ENCODE assay signal across 8 cellular contexts in genomic region chr1:221829327-221830011, GRCh38.
DNase-seq lines count a peak whose midpoint lies in the region; ATAC-seq and TF ChIP-seq lines count a peak whose summit lies in the region.

No MANE protein-coding gene starts in this region.

- TF ChIP-seq CTCF in A673 (conservative IDR thresholded peaks at IDR 0.05; ENCODE audit: low read depth, low read length): no peak

- H3K27ac ChIP-seq in GM23248: peak overlapping the region; percentile 68
- no peak overlapping the region for H3K27ac ChIP-seq in A673 (ENCODE audit: low read depth, low read length, poor library complexity, severe bottlenecking)

- H3K79me2 ChIP-seq in GM23248 (ENCODE audit: insufficient read depth): no peaks in the 10 kb centered on the region

- H3K4me3 ChIP-seq in GM23248 (0 out of 2 replicates have a peak overlapping the region, but pooled peaks have one; percentile 37), A673 (ENCODE audit: low read depth, low read length, poor library complexity, severe bottlenecking) (no peak overlapping the region)

- DNase-seq in GM23248: peak; percentile 94
- peak; percentile 92 for DNase-seq in dermis blood vessel endothelial cell
- peak; percentile 50 to 55 for DNase-seq in stimulated activated CD4-positive, alpha-beta T cell treated with anti-CD3 and anti-CD28 coated beads, Interleukin-15, amount 100 ng/mL, for 48 hours (ENCODE audit: low read depth in 2 of 2)
- no peak for DNase-seq in CD1c-positive myeloid dendritic cell (ENCODE audit: extremely low spot score)
- no peak for DNase-seq in A673 (ENCODE audit: low spot score)
- DNase-seq in germinal center (ENCODE audit: low spot score): no peak

- no peaks in the 10 kb centered on the region for H4K20me1 ChIP-seq in GM23248 (ENCODE audit: insufficient read depth)

- CTCF ChIA-PET in A673 (lab: Charles Lee): no interaction called here

- H2AFZ ChIP-seq in GM23248: peak overlapping the region; percentile 58; the same call in 1 of the 2 replicates

- H3F3A ChIP-seq in GM23248 (ENCODE audit: insufficient read depth): peaks cover 13% of the 10 kb centered on the region

- H3K9me2 ChIP-seq in GM23248 (ENCODE audit: insufficient read depth): no peaks in the 10 kb centered on the region

- intact Hi-C loops in A673 (cut with micrococcal nuclease; ENCODE audit: unreplicated experiment): no loop called here

- peak; percentile 94 for ATAC-seq in SK-N-SH treated with all-trans-retinoic acid at 6 μM for 48 hours
- no peak for ATAC-seq in HG03565 (IDR thresholded peaks at IDR 0.05; ENCODE audit: unreplicated experiment)

- WGBS in GM23248 (ENCODE audit: low coverage in 1 of 2, low lambda C conversion rate in 2 of 2, missing lambda C conversion rate in 2 of 2), 2 experiments: 4 to 7% methylated on average over 5 of the region's 5 CpGs

- H3K9me3 ChIP-seq in GM23248 (ENCODE audit: low read depth): no peaks in the 10 kb centered on the region
- peaks cover 4% of the 10 kb centered on the region for H3K9me3 ChIP-seq in A673 (ENCODE audit: low read depth, low read length, poor library complexity, severe bottlenecking)

- H3K27me3 ChIP-seq in GM23248 (replicated peaks; ENCODE audit: insufficient read depth): no peaks in the 10 kb centered on the region
- H3K27me3 ChIP-seq in A673 (replicated peaks; ENCODE audit: insufficient read depth, low read depth, low read length, poor library complexity): no peaks in the 10 kb centered on the region

- peak overlapping the region; percentile 70 for H3K4me2 ChIP-seq in GM23248 (ENCODE audit: unreplicated experiment)

- H3K36me3 ChIP-seq in GM23248 (ENCODE audit: low read depth): no peaks in the 10 kb centered on the region
- H3K36me3 ChIP-seq in A673 (ENCODE audit: insufficient read depth, low read length, poor library complexity, severe bottlenecking): no peaks in the 10 kb centered on the region

- in situ Hi-C loops in GM23248 (cut with MboI): no loop called here

- H3K4me1 ChIP-seq in GM23248 (ENCODE audit: insufficient read depth) (peaks cover 30% of the 10 kb centered on the region), A673 (ENCODE audit: insufficient read depth, low read length, poor library complexity, severe bottlenecking) (no peaks in the 10 kb centered on the region)

- no TSS peak for BruUV-seq in A673 (replicated peaks; lab: Mats Ljungman, UMichigan)

- H3K9ac ChIP-seq in GM23248: peak overlapping the region; percentile 52

- POLR2A ChIA-PET in A673 (lab: Charles Lee; ENCODE audit: low non-redundant PET): no interaction called here

TF ChIP-seq in SK-N-SH treated with all-trans-retinoic acid at 6 μM for 48 hours, 23 proteins besides CTCF, POLR2A, EP300 and RAD21:
- peak; percentile 90 for TF ChIP-seq ZC3H10 (CRISPR knock-in tag; IDR thresholded peaks at IDR 0.05)
- TF ChIP-seq ISL1 (CRISPR knock-in tag; IDR thresholded peaks at IDR 0.05): no peak

Comparison
In these comparisons a context has a peak if more than half of its experiments do, and no peak if none do; other contexts are left out.
1. DNase-seq: peak in GM23248 (single experiment), dermis blood vessel endothelial cell (single experiment) and stimulated activated CD4-positive, alpha-beta T cell treated with anti-CD3 and anti-CD28 coated beads, Interleukin-15, amount 100 ng/mL, for 48 hours (2 of 2); none in CD1c-positive myeloid dendritic cell (single experiment), A673 (single experiment) and germinal center (single experiment).